10 cellular contexts compared by ENCODE assay signal in the genomic region with DNA sequence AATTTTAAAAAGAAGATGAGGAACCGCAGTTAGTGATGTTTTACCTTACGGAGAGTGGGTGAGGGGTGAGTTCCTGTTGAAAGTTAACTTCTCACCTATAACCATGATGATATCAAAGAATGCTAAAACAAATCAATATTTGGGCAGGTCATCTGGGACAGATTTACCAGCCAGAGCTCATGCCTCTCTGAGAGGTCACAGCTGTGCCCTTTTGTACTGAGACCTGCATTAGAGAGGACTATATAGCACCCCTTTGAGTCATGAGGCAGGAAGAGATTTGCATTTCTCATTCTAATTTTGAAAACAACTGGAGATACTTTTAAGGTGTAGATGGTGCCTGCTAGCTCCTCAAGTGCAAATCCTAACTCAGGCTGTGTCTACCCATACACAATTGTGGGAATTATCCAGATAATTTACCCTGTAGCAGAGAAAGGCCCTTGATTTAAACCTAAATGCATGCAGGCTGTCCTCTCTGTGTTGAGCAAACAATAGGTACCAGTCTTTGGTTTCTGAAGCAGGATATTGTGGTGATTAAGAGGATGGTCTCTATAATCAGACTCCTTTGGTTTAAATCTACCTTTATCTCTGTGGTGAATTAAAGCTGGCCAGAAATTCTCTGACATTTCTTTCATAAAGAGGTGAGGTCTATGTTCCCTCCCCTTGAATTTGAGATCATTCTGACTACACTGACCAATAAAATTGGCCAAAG. TPM values are rescaled to one million over a fixed set of nuclear protein-coding genes. Genes with fewer than 3 reads are reported as not detected.
DNase-seq lines count a peak whose midpoint lies in the region; ATAC-seq and TF ChIP-seq lines count a peak whose summit lies in the region.
"Had no signal": no experiment of that assay in that cellular context is flagged by ENCODE, and none has a peak within 500 bp of the region (broad histone marks: within the 10 kb centered on the region; RNA-seq: fewer than 3 reads in every experiment).

No MANE protein-coding gene starts in this region.

- DNase-seq in LHCN-M2 (ENCODE audit: low read depth) (peak; percentile 78), type B pancreatic cell (ENCODE audit: extremely low spot score, unreplicated experiment) (no peak), iPS-NIHi7 (ENCODE audit: extremely low spot score) (no peak), esophagus squamous epithelium (lab: John Stamatoyannopoulos, UW) (no peak), NCI-H510A (lab: John Stamatoyannopoulos, UW) (no peak)
- DNase-seq: KG1 had no signal

- H3K27me3 Mint-ChIP-seq in type B pancreatic cell, result no peaks in the 10 kb centered on the region

- intact Hi-C loops in esophagus squamous epithelium (cut with DNase I), result no loop called here

- no peaks in the 10 kb centered on the region for H3K9me3 ChIP-seq in esophagus squamous epithelium

- 80 to 97% methylated on average over 2 of the region's 2 CpGs for WGBS in esophagus squamous epithelium, 2 donors

- ATAC-seq in GM19438 (IDR thresholded peaks at IDR 0.05; ENCODE audit: low read depth, unreplicated experiment), result peak; percentile 74
- peak; percentile 97 for ATAC-seq in HG02870 (IDR thresholded peaks at IDR 0.05; ENCODE audit: unreplicated experiment)

- peak overlapping the region; percentile 73 for H3K27ac Mint-ChIP-seq in type B pancreatic cell

- H3K4me3 ChIP-seq in esophagus squamous epithelium, result no peak overlapping the region

- TF ChIP-seq POLR2A in esophagus squamous epithelium (IDR thresholded peaks at IDR 0.05), result no peak

- H3K27me3 ChIP-seq in esophagus squamous epithelium, result no peaks in the 10 kb centered on the region

- H3K36me3 ChIP-seq in esophagus squamous epithelium, result no peaks in the 10 kb centered on the region

- no peak overlapping the region for H3K27ac ChIP-seq in esophagus squamous epithelium

- no peak for TF ChIP-seq CTCF in type B pancreatic cell (conservative IDR thresholded peaks at IDR 0.05)
- no peak for TF ChIP-seq CTCF in esophagus squamous epithelium (IDR thresholded peaks at IDR 0.05)

- peaks cover 8 to 34% (median 12%) of the 10 kb centered on the region in 3 donors for H3K4me1 ChIP-seq in esophagus squamous epithelium

- peaks cover 23% of the 10 kb centered on the region for H3K4me1 Mint-ChIP-seq in type B pancreatic cell (ENCODE audit: unreplicated experiment)

- H3K36me3 Mint-ChIP-seq in type B pancreatic cell, result no peaks in the 10 kb centered on the region

- H3K4me3 Mint-ChIP-seq in type B pancreatic cell, result no peak overlapping the region

- H3K9me3 Mint-ChIP-seq in type B pancreatic cell, result peaks cover 17% of the 10 kb centered on the region

RNA-seq across cellular contexts. Expression of a gene that starts 5.8 kb away (rescaled TPM):
- total RNA-seq in LHCN-M2 (2014; rRNA removed) (0.17 and 0.96 TPM in 2 replicates), type B pancreatic cell (ENCODE audit: low replicate concordance) (18.1 and 97.1 TPM in 2 replicates), esophagus squamous epithelium (not detected)
- polyA plus RNA-seq in LHCN-M2 (2012), result 0.28 TPM
- total RNA-seq: astrocyte, OCI-LY7 had no signal
